ENCODE assay signal across 12 cellular contexts in the genomic region with DNA sequence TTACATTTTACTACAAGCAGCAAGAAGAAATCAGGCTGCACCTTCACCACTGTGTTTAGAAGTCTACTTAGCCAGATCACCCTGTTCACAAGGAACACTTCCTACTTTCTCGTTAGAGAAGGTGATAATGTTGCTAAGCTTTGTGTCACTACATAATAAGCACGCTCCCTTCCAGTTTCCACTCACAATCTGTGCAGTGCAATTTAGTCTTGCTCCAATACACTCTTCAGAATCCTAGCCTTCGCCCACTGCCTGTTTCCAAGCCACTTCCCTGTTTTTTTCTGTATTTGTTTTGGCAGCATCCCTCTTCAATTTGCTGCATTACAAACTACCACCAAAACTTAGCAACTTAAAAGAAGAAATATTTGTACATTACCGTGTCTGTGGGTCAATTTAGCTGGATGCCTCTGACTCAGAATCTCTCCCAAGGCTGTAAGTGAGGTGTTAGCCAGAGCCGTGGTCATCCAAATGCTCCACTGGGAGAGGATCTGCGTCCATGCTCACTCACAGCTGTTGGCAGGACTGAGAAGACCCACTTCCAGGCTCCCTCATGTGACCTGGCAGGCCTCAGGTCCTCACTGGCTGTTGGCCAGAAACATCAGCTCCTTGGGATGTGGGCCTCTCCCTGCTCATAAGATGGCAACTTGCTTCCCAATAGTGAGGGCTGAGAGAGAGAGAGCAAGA.
DNase-seq lines count a peak whose midpoint lies in the region; ATAC-seq, FAIRE-seq and TF ChIP-seq lines count a peak whose summit lies in the region.
"Had no signal": no experiment of that assay in that cellular context is flagged by ENCODE, and none has a peak within 500 bp of the region (broad histone marks: within the 10 kb centered on the region; RNA-seq: fewer than 3 reads in every experiment).

No MANE protein-coding gene starts in this region.

- peak; percentile 9 for DNase-seq in DMS 273 (lab: John Stamatoyannopoulos, UW; ENCODE audit: unreplicated experiment)
- no peak for DNase-seq in DMS 273 treated with DMSO at 0.1 percent for 48 hours (lab: John Stamatoyannopoulos, UW)
- peak; percentile 87 for DNase-seq in fibroblast of the conjunctiva (ENCODE audit: low read depth)
- DNase-seq in osteoblast (ENCODE audit: insufficient read length, low spot score, missing footprints): peak; percentile 60
- DNase-seq in activated CD8-positive, alpha-beta memory T cell treated with anti-CD3 and anti-CD28 coated beads, Interleukin-2, amount 50 U/mL, for 48 hours: no peak
- no peak for DNase-seq in naive thymus-derived CD8-positive, alpha-beta T cell
- no peak for DNase-seq in HTR-8/SVneo (ENCODE audit: insufficient read length, low spot score)
- DNase-seq: dermis blood vessel endothelial cell, NCI-H1092 had no signal

- no peaks in the 10 kb centered on the region for H3K36me3 ChIP-seq in osteoblast (ENCODE audit: insufficient read depth, low read length)

- peaks cover 3% of the 10 kb centered on the region for H3K27me3 ChIP-seq in osteoblast (ENCODE audit: insufficient read depth, low read length)

- no peak for FAIRE-seq in HTR-8/SVneo (lab: Jason Lieb, UNC)

- ATAC-seq in naive thymus-derived CD8-positive, alpha-beta T cell: no peak
- ATAC-seq in GM18858 (IDR thresholded peaks at IDR 0.05; ENCODE audit: unreplicated experiment): no peak

- H3K27me3 Mint-ChIP-seq in naive thymus-derived CD8-positive, alpha-beta T cell: peaks cover 0 to 5% (median 0%) of the 10 kb centered on the region in 5 donors

- POLR2A ChIA-PET in naive thymus-derived CD8-positive, alpha-beta T cell (lab: Charles Lee): no interaction called here

- H3K4me2 ChIP-seq in osteoblast (ENCODE audit: insufficient read depth, low read length): peak overlapping the region; percentile 83

- peaks cover 14% of the 10 kb centered on the region for H3K4me1 ChIP-seq in osteoblast (ENCODE audit: insufficient read depth, low read length)

- peak overlapping the region; percentile 80 for H3K27ac ChIP-seq in osteoblast (ENCODE audit: low read depth, low read length)
- H3K27ac ChIP-seq: 22Rv1 had no signal

- H3K27ac Mint-ChIP-seq in naive thymus-derived CD8-positive, alpha-beta T cell: no peak overlapping the region

- no peaks in the 10 kb centered on the region for H3K9me3 ChIP-seq in osteoblast (ENCODE audit: low read depth, low read length)

- H4K20me1 ChIP-seq in osteoblast (ENCODE audit: insufficient read depth, low read length): no peaks in the 10 kb centered on the region

- H3K4me1 Mint-ChIP-seq in naive thymus-derived CD8-positive, alpha-beta T cell: no peaks in the 10 kb centered on the region

- peak overlapping the region; percentile 47 for H3K4me3 ChIP-seq in osteoblast (ENCODE audit: insufficient read depth, low read length)

- H3K9me3 Mint-ChIP-seq in naive thymus-derived CD8-positive, alpha-beta T cell: peaks cover 0 to 17% (median 6%) of the 10 kb centered on the region in 9 donors

- H2AFZ ChIP-seq in osteoblast (ENCODE audit: low read length): peak overlapping the region; percentile 54

- no peak overlapping the region for H3K4me3 Mint-ChIP-seq in naive thymus-derived CD8-positive, alpha-beta T cell
- H3K4me3 Mint-ChIP-seq: neural crest cell had no signal

- H3K36me3 Mint-ChIP-seq in naive thymus-derived CD8-positive, alpha-beta T cell: no peaks in the 10 kb centered on the region

- TF ChIP-seq CTCF in osteoblast (IDR thresholded peaks at IDR 0.05; ENCODE audit: extremely low read depth, low read depth, low read length): no peak

- H3K79me2 ChIP-seq in osteoblast (ENCODE audit: insufficient read depth, low read length): no peaks in the 10 kb centered on the region

Comparison
In these comparisons a context has a peak if more than half of its experiments do, and no peak if none do; other contexts are left out.
1. DNase-seq: peak in DMS 273 (single experiment), fibroblast of the conjunctiva (single experiment) and osteoblast (single experiment); none in DMS 273 treated with DMSO at 0.1 percent for 48 hours (single experiment), activated CD8-positive, alpha-beta memory T cell treated with anti-CD3 and anti-CD28 coated beads, Interleukin-2, amount 50 U/mL, for 48 hours (single experiment), naive thymus-derived CD8-positive, alpha-beta T cell (0 of 10) and HTR-8/SVneo (single experiment).